25 cellular contexts compared by ENCODE assay signal in genomic region chr6:38937839-38938613, GRCh38.
A peak's percentile ranks its signal among the peaks of the same experiment; 100 is the strongest.
DNase-seq lines count a peak whose midpoint lies in the region; ATAC-seq and TF ChIP-seq lines count a peak whose summit lies in the region.
"Had no signal": no experiment of that assay in that cellular context is flagged by ENCODE, and none has a peak within 500 bp of the region (broad histone marks: within the 10 kb centered on the region; RNA-seq: fewer than 3 reads in every experiment).

No MANE protein-coding gene starts in this region.

- H3K36me3 ChIP-seq in CD4-positive, CD25-positive, alpha-beta regulatory T cell (ENCODE audit: control insufficient read depth, insufficient read depth, low read length) = no peaks in the 10 kb centered on the region
- no peaks in the 10 kb centered on the region for H3K36me3 ChIP-seq in mesenchymal stem cell (ENCODE audit: control insufficient read depth in 1 of 2, insufficient read depth in 2 of 2, low read depth in 1 of 2, low read length in 2 of 2)
- no peaks in the 10 kb centered on the region for H3K36me3 ChIP-seq in suprapubic skin
- H3K36me3 ChIP-seq: BE2C, BLaER1 had no signal

- no peak for TF ChIP-seq POLR2A in suprapubic skin (IDR thresholded peaks at IDR 0.05)

- no peak for TF ChIP-seq EP300 in suprapubic skin (IDR thresholded peaks at IDR 0.05)

- no peaks in the 10 kb centered on the region for H3K27me3 Mint-ChIP-seq in CD4-positive, CD25-positive, alpha-beta regulatory T cell
- no peaks in the 10 kb centered on the region for H3K27me3 Mint-ChIP-seq in CD4-positive, alpha-beta T cell
- peaks cover 26% of the 10 kb centered on the region for H3K27me3 Mint-ChIP-seq in T-helper 17 cell

- H4K91ac ChIP-seq in mesenchymal stem cell (ENCODE audit: low read length) = no peak overlapping the region

- H3K27me3 ChIP-seq in CD4-positive, CD25-positive, alpha-beta regulatory T cell (ENCODE audit: control insufficient read depth, insufficient read depth, low read length) = no peaks in the 10 kb centered on the region
- H3K27me3 ChIP-seq in CD4-positive, alpha-beta T cell (ENCODE audit: control insufficient read depth, insufficient read depth, low read length) = no peaks in the 10 kb centered on the region
- H3K27me3 ChIP-seq in mesenchymal stem cell (ENCODE audit: control insufficient read depth in 1 of 2, insufficient read depth in 1 of 2, low read length in 2 of 2) (peaks cover 3 to 27% of the 10 kb centered on the region in 2 experiments), suprapubic skin (no peaks in the 10 kb centered on the region)
- H3K27me3 ChIP-seq: BLaER1 had no signal

- H3K27ac ChIP-seq in CD4-positive, CD25-positive, alpha-beta regulatory T cell (ENCODE audit: insufficient read depth, low read length, poor library complexity, severe bottlenecking) = peak overlapping the region; percentile 74
- no peak overlapping the region for H3K27ac ChIP-seq in CD4-positive, alpha-beta T cell (ENCODE audit: low read depth, low read length)
- H3K27ac ChIP-seq in mesenchymal stem cell (ENCODE audit: low read length, poor library complexity, severe bottlenecking) = no peak overlapping the region
- no peak overlapping the region for H3K27ac ChIP-seq in suprapubic skin
- H3K27ac ChIP-seq: BLaER1 had no signal

- H3K4me1 Mint-ChIP-seq in CD4-positive, CD25-positive, alpha-beta regulatory T cell = peaks cover 12 to 64% (median 32%) of the 10 kb centered on the region in 4 donors
- H3K4me1 Mint-ChIP-seq in CD4-positive, alpha-beta T cell (ENCODE audit: low read depth) = no peaks in the 10 kb centered on the region
- no peaks in the 10 kb centered on the region for H3K4me1 Mint-ChIP-seq in T-helper 17 cell
- H3K4me1 Mint-ChIP-seq: CD14-positive monocyte; CD4-positive, alpha-beta memory T cell; CD8-positive, alpha-beta memory T cell had no signal

- H3K4me1 ChIP-seq in CD4-positive, CD25-positive, alpha-beta regulatory T cell (ENCODE audit: control insufficient read depth, insufficient read depth, low read length, poor library complexity, severe bottlenecking) = peaks cover 26% of the 10 kb centered on the region
- no peaks in the 10 kb centered on the region for H3K4me1 ChIP-seq in mesenchymal stem cell (ENCODE audit: control insufficient read depth, insufficient read depth, low read depth, low read length)
- H3K4me1 ChIP-seq in suprapubic skin = no peaks in the 10 kb centered on the region

- H4K8ac ChIP-seq in mesenchymal stem cell (ENCODE audit: low read length) = no peak overlapping the region

- no peak overlapping the region for H2BK12ac ChIP-seq in mesenchymal stem cell (ENCODE audit: low read length in 2 of 2)

- peak; percentile 4 to 82 (median 62) for DNase-seq in CD4-positive, CD25-positive, alpha-beta regulatory T cell
- DNase-seq in CD4-positive, alpha-beta T cell = no peak
- DNase-seq in T-helper 17 cell (no peak), mesenchymal stem cell (no peak), suprapubic skin (ENCODE audit: low spot score in 2 of 2) (no peak)
- peak; percentile 38 for DNase-seq in activated CD4-positive, CD25-positive, alpha-beta regulatory T cell treated with anti-CD3 and anti-CD28 coated beads, Interleukin-2, amount 50 U/mL, for 72 hours
- DNase-seq in activated naive CD4-positive, alpha-beta T cell treated with anti-CD3 and anti-CD28 coated beads, Interleukin-2, amount 50 U/mL, for 72 hours (ENCODE audit: low spot score in 2 of 2) = no peak
- DNase-seq: 8988T; ACHN; BE2C; C1 segment of cervical spinal cord; CD8-positive, alpha-beta memory T cell; COR-L47; DMS 273 treated with DMSO at 0.1 percent for 48 hours; DMS153; DMS53; DMS79; DND-41; EL; GDM1 had no signal

- ATAC-seq in CD4-positive, CD25-positive, alpha-beta regulatory T cell (ENCODE audit: low read depth in 2 of 2) = peak; percentile 61 to 78
- no peak for ATAC-seq in CD4-positive, alpha-beta T cell (ENCODE audit: poor library complexity)
- peak; percentile 47 for ATAC-seq in T-helper 17 cell
- no peak for ATAC-seq in activated naive CD4-positive, alpha-beta T cell treated with anti-CD3 and anti-CD28 coated beads, Interleukin-2, amount 50 U/mL, for 72 hours
- ATAC-seq in HG03045 (IDR thresholded peaks at IDR 0.05; ENCODE audit: unreplicated experiment) = no peak
- ATAC-seq: GM12878 had no signal

- 91% methylated on average over 14 of the region's 15 CpGs for WGBS in mesenchymal stem cell
- WGBS in suprapubic skin = 91% methylated on average over 15 of the region's 15 CpGs

- CTCF ChIA-PET in CD4-positive, alpha-beta T cell (lab: Charles Lee) = no interaction called here

- no peak for TF ChIP-seq CTCF in CD4-positive, alpha-beta T cell (IDR thresholded peaks at IDR 0.05)
- no peak for TF ChIP-seq CTCF in suprapubic skin (IDR thresholded peaks at IDR 0.05)

- H3K9me3 ChIP-seq in CD4-positive, CD25-positive, alpha-beta regulatory T cell (ENCODE audit: control insufficient read depth in 2 of 2, low read length in 2 of 2) = no peaks in the 10 kb centered on the region
- no peaks in the 10 kb centered on the region for H3K9me3 ChIP-seq in CD4-positive, alpha-beta T cell (ENCODE audit: control insufficient read depth, low read length)
- no peaks in the 10 kb centered on the region for H3K9me3 ChIP-seq in T-helper 17 cell (ENCODE audit: control insufficient read depth, low read length, poor library complexity, severe bottlenecking)
- no peaks in the 10 kb centered on the region for H3K9me3 ChIP-seq in mesenchymal stem cell (ENCODE audit: control insufficient read depth, low read length)
- no peaks in the 10 kb centered on the region for H3K9me3 ChIP-seq in suprapubic skin
- H3K9me3 ChIP-seq: BE2C, BLaER1 had no signal

- no peak overlapping the region for H2AK5ac ChIP-seq in mesenchymal stem cell (ENCODE audit: low read length, severe bottlenecking)

- H3K9ac ChIP-seq in mesenchymal stem cell (ENCODE audit: low read length) = no peak overlapping the region
- H3K9ac ChIP-seq: BLaER1 had no signal

- no peak overlapping the region for H2BK15ac ChIP-seq in mesenchymal stem cell (ENCODE audit: low read depth, poor library complexity, severe bottlenecking)

- POLR2A ChIA-PET in CD4-positive, alpha-beta T cell (lab: Charles Lee) = interaction anchor here (1.3 kb wide), 1 partner anchor 62 kb away, joined by 4 read pairs; no protein-coding TSS in a partner anchor

- H3K4me3 Mint-ChIP-seq in CD4-positive, CD25-positive, alpha-beta regulatory T cell = peak overlapping the region; percentile 66 to 86 (median 80)
- peak overlapping the region; percentile 17 for H3K4me3 Mint-ChIP-seq in CD4-positive, alpha-beta T cell
- no peak overlapping the region for H3K4me3 Mint-ChIP-seq in T-helper 17 cell
- H3K4me3 Mint-ChIP-seq: CD14-positive monocyte; CD4-positive, alpha-beta memory T cell; CD8-positive, alpha-beta memory T cell had no signal

- H3K14ac ChIP-seq in mesenchymal stem cell (ENCODE audit: low read length in 2 of 2) = no peak overlapping the region

- no peak overlapping the region for H3K18ac ChIP-seq in mesenchymal stem cell (ENCODE audit: low read depth in 1 of 2, low read length in 2 of 2)

- peak overlapping the region; percentile 77 to 93 (median 93) for H3K27ac Mint-ChIP-seq in CD4-positive, CD25-positive, alpha-beta regulatory T cell
- H3K27ac Mint-ChIP-seq in CD4-positive, alpha-beta T cell = peak overlapping the region; percentile 38
- no peak overlapping the region for H3K27ac Mint-ChIP-seq in T-helper 17 cell
- H3K27ac Mint-ChIP-seq in activated naive CD4-positive, alpha-beta T cell treated with anti-CD3 and anti-CD28 coated beads, Interleukin-2, amount 50 U/mL, for 72 hours = no peak overlapping the region
- H3K27ac Mint-ChIP-seq: CD14-positive monocyte had no signal

- no peak overlapping the region for H2BK120ac ChIP-seq in mesenchymal stem cell (ENCODE audit: low read depth, low read length)

- H3K4ac ChIP-seq in mesenchymal stem cell (ENCODE audit: low read depth in 1 of 2, low read length in 2 of 2) = no peak overlapping the region

- intact Hi-C loops in CD4-positive, alpha-beta T cell (cut with DNase I, micrococcal nuclease) = no loop called here

- no peaks in the 10 kb centered on the region for H3K79me1 ChIP-seq in mesenchymal stem cell (replicated peaks; ENCODE audit: low read length, poor library complexity, severe bottlenecking)

- H2AFZ ChIP-seq in mesenchymal stem cell (ENCODE audit: low read depth, low read length) = no peak overlapping the region

- no peak overlapping the region for H2BK5ac ChIP-seq in mesenchymal stem cell (ENCODE audit: low read depth, low read length, poor library complexity, severe bottlenecking)

- H3K4me3 ChIP-seq in CD4-positive, CD25-positive, alpha-beta regulatory T cell (ENCODE audit: low read depth, low read length) = peak overlapping the region; percentile 67
- H3K4me3 ChIP-seq in mesenchymal stem cell (ENCODE audit: insufficient read depth in 1 of 2, low read depth in 1 of 2, low read length in 2 of 2) (no peak overlapping the region), suprapubic skin (no peak overlapping the region)
- H3K4me3 ChIP-seq: BLaER1, GM12878 had no signal

- H3K23ac ChIP-seq in mesenchymal stem cell (ENCODE audit: low read length in 2 of 2) = no peak overlapping the region

- H3K4me2 ChIP-seq in mesenchymal stem cell (ENCODE audit: low read length, poor library complexity, severe bottlenecking) = no peak overlapping the region
- H3K4me2 ChIP-seq: BLaER1 had no signal

- peaks cover 0 to 2% (median 0%) of the 10 kb centered on the region in 7 donors for H3K9me3 Mint-ChIP-seq in CD4-positive, CD25-positive, alpha-beta regulatory T cell
- H3K9me3 Mint-ChIP-seq in CD4-positive, alpha-beta T cell = no peaks in the 10 kb centered on the region
- no peaks in the 10 kb centered on the region for H3K9me3 Mint-ChIP-seq in activated naive CD4-positive, alpha-beta T cell treated with anti-CD3 and anti-CD28 coated beads, Interleukin-2, amount 50 U/mL, for 72 hours
- H3K9me3 Mint-ChIP-seq: CD14-positive monocyte; CD8-positive, alpha-beta memory T cell had no signal

- no peaks in the 10 kb centered on the region for H3K36me3 Mint-ChIP-seq in CD4-positive, CD25-positive, alpha-beta regulatory T cell
- H3K36me3 Mint-ChIP-seq in CD4-positive, alpha-beta T cell (ENCODE audit: low read depth) = no peaks in the 10 kb centered on the region
- H3K36me3 Mint-ChIP-seq in T-helper 17 cell (ENCODE audit: low read depth) = peaks cover 4% of the 10 kb centered on the region
- no peaks in the 10 kb centered on the region for H3K36me3 Mint-ChIP-seq in activated naive CD4-positive, alpha-beta T cell treated with anti-CD3 and anti-CD28 coated beads, Interleukin-2, amount 50 U/mL, for 72 hours
- H3K36me3 Mint-ChIP-seq: CD14-positive monocyte; CD4-positive, alpha-beta memory T cell; CD8-positive, alpha-beta memory T cell had no signal

Comparison
In these comparisons a context has a peak if more than half of its experiments do, and no peak if none do; other contexts are left out.
1. ATAC-seq: peak in CD4-positive, CD25-positive, alpha-beta regulatory T cell (2 of 2) and T-helper 17 cell (single experiment); none in CD4-positive, alpha-beta T cell (single experiment), activated naive CD4-positive, alpha-beta T cell treated with anti-CD3 and anti-CD28 coated beads, Interleukin-2, amount 50 U/mL, for 72 hours (0 of 2) and HG03045 (single experiment).
2. DNase-seq: peak in CD4-positive, CD25-positive, alpha-beta regulatory T cell (3 of 3) and activated CD4-positive, CD25-positive, alpha-beta regulatory T cell treated with anti-CD3 and anti-CD28 coated beads, Interleukin-2, amount 50 U/mL, for 72 hours (single experiment); none in CD4-positive, alpha-beta T cell (0 of 10), T-helper 17 cell (0 of 3), mesenchymal stem cell (single experiment), activated naive CD4-positive, alpha-beta T cell treated with anti-CD3 and anti-CD28 coated beads, Interleukin-2, amount 50 U/mL, for 72 hours (0 of 2) and suprapubic skin (0 of 2).
3. H3K27ac Mint-ChIP-seq: peak in CD4-positive, CD25-positive, alpha-beta regulatory T cell (3 of 3) and CD4-positive, alpha-beta T cell (single experiment); none in T-helper 17 cell (single experiment) and activated naive CD4-positive, alpha-beta T cell treated with anti-CD3 and anti-CD28 coated beads, Interleukin-2, amount 50 U/mL, for 72 hours (0 of 2).